1 cellular context compared by ENCODE assay signal in genomic region chr16:31508706-31509523, GRCh38.
A peak's percentile ranks its signal among the peaks of the same experiment; 100 is the strongest.
TF ChIP-seq lines count a peak whose summit lies in the region.

No MANE protein-coding gene starts in this region.

TF ChIP-seq in HepG2, 621 proteins besides CTCF, POLR2A, EP300 and RAD21 (continues in another document):
- TF ChIP-seq BCL3 (CRISPR knock-in tag; IDR thresholded peaks at IDR 0.05) = no peak
- TF ChIP-seq CBFB (CRISPR knock-in tag; IDR thresholded peaks at IDR 0.05) = no peak
- TF ChIP-seq, protein P1, sequence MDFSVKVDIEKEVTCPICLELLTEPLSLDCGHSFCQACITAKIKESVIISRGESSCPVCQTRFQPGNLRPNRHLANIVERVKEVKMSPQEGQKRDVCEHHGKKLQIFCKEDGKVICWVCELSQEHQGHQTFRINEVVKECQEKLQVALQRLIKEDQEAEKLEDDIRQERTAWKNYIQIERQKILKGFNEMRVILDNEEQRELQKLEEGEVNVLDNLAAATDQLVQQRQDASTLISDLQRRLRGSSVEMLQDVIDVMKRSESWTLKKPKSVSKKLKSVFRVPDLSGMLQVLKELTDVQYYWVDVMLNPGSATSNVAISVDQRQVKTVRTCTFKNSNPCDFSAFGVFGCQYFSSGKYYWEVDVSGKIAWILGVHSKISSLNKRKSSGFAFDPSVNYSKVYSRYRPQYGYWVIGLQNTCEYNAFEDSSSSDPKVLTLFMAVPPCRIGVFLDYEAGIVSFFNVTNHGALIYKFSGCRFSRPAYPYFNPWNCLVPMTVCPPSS (IDR thresholded peaks at IDR 0.05) = no peak
- TF ChIP-seq TEAD3 (CRISPR knock-in tag; optimal IDR thresholded peaks at IDR 0.05; ENCODE audit: borderline replicate concordance) = peak; percentile 14
- TF ChIP-seq MEIS1 (CRISPR knock-in tag; IDR thresholded peaks at IDR 0.05; ENCODE audit: borderline replicate concordance) = no peak
- no peak for TF ChIP-seq ZEB1 (IDR thresholded peaks at IDR 0.05; ENCODE audit: insufficient replicate concordance, low read depth)
- TF ChIP-seq MED13 (CRISPR knock-in tag; IDR thresholded peaks at IDR 0.05) = no peak
- no peak for TF ChIP-seq MTA1 (CRISPR knock-in tag; IDR thresholded peaks at IDR 0.05; ENCODE audit: borderline replicate concordance)
- TF ChIP-seq MED1 (CRISPR knock-in tag; IDR thresholded peaks at IDR 0.05) = no peak
- TF ChIP-seq SOX6 (IDR thresholded peaks at IDR 0.05) = no peak
- TF ChIP-seq SOX6 (CRISPR knock-in tag; IDR thresholded peaks at IDR 0.05) = no peak
- TF ChIP-seq DNMT1 (CRISPR knock-in tag; IDR thresholded peaks at IDR 0.05) = no peak
- TF ChIP-seq, protein P2, sequence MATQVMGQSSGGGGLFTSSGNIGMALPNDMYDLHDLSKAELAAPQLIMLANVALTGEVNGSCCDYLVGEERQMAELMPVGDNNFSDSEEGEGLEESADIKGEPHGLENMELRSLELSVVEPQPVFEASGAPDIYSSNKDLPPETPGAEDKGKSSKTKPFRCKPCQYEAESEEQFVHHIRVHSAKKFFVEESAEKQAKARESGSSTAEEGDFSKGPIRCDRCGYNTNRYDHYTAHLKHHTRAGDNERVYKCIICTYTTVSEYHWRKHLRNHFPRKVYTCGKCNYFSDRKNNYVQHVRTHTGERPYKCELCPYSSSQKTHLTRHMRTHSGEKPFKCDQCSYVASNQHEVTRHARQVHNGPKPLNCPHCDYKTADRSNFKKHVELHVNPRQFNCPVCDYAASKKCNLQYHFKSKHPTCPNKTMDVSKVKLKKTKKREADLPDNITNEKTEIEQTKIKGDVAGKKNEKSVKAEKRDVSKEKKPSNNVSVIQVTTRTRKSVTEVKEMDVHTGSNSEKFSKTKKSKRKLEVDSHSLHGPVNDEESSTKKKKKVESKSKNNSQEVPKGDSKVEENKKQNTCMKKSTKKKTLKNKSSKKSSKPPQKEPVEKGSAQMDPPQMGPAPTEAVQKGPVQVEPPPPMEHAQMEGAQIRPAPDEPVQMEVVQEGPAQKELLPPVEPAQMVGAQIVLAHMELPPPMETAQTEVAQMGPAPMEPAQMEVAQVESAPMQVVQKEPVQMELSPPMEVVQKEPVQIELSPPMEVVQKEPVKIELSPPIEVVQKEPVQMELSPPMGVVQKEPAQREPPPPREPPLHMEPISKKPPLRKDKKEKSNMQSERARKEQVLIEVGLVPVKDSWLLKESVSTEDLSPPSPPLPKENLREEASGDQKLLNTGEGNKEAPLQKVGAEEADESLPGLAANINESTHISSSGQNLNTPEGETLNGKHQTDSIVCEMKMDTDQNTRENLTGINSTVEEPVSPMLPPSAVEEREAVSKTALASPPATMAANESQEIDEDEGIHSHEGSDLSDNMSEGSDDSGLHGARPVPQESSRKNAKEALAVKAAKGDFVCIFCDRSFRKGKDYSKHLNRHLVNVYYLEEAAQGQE (IDR thresholded peaks at IDR 0.05; ENCODE audit: borderline replicate concordance in 1 of 2, low read depth in 1 of 2, low read length in 2 of 2) = no peak
- TF ChIP-seq NFKB2 (CRISPR knock-in tag; IDR thresholded peaks at IDR 0.05; ENCODE audit: borderline replicate concordance) = no peak
- TF ChIP-seq, protein P3, sequence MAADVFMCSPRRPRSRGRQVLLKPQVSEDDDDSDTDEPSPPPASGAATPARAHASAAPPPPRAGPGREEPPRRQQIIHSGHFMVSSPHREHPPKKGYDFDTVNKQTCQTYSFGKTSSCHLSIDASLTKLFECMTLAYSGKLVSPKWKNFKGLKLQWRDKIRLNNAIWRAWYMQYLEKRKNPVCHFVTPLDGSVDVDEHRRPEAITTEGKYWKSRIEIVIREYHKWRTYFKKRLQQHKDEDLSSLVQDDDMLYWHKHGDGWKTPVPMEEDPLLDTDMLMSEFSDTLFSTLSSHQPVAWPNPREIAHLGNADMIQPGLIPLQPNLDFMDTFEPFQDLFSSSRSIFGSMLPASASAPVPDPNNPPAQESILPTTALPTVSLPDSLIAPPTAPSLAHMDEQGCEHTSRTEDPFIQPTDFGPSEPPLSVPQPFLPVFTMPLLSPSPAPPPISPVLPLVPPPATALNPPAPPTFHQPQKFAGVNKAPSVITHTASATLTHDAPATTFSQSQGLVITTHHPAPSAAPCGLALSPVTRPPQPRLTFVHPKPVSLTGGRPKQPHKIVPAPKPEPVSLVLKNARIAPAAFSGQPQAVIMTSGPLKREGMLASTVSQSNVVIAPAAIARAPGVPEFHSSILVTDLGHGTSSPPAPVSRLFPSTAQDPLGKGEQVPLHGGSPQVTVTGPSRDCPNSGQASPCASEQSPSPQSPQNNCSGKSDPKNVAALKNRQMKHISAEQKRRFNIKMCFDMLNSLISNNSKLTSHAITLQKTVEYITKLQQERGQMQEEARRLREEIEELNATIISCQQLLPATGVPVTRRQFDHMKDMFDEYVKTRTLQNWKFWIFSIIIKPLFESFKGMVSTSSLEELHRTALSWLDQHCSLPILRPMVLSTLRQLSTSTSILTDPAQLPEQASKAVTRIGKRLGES (CRISPR knock-in tag; IDR thresholded peaks at IDR 0.05; ENCODE audit: borderline replicate concordance) = no peak
- TF ChIP-seq ZNF558 (CRISPR knock-in tag; IDR thresholded peaks at IDR 0.05; ENCODE audit: borderline replicate concordance) = no peak
- TF ChIP-seq ZNF225 (CRISPR knock-in tag; IDR thresholded peaks at IDR 0.05) = no peak
- TF ChIP-seq, protein P4, sequence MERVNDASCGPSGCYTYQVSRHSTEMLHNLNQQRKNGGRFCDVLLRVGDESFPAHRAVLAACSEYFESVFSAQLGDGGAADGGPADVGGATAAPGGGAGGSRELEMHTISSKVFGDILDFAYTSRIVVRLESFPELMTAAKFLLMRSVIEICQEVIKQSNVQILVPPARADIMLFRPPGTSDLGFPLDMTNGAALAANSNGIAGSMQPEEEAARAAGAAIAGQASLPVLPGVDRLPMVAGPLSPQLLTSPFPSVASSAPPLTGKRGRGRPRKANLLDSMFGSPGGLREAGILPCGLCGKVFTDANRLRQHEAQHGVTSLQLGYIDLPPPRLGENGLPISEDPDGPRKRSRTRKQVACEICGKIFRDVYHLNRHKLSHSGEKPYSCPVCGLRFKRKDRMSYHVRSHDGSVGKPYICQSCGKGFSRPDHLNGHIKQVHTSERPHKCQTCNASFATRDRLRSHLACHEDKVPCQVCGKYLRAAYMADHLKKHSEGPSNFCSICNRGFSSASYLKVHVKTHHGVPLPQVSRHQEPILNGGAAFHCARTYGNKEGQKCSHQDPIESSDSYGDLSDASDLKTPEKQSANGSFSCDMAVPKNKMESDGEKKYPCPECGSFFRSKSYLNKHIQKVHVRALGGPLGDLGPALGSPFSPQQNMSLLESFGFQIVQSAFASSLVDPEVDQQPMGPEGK (CRISPR knock-in tag; IDR thresholded peaks at IDR 0.05) = peak; percentile 31; the same call in 1 of the 2 replicates
- TF ChIP-seq, protein P5, sequence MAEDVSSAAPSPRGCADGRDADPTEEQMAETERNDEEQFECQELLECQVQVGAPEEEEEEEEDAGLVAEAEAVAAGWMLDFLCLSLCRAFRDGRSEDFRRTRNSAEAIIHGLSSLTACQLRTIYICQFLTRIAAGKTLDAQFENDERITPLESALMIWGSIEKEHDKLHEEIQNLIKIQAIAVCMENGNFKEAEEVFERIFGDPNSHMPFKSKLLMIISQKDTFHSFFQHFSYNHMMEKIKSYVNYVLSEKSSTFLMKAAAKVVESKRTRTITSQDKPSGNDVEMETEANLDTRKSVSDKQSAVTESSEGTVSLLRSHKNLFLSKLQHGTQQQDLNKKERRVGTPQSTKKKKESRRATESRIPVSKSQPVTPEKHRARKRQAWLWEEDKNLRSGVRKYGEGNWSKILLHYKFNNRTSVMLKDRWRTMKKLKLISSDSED (CRISPR knock-in tag; IDR thresholded peaks at IDR 0.05) = peak; percentile 49; the same call in 1 of the 2 replicates
- TF ChIP-seq FIP1L1 (IDR thresholded peaks at IDR 0.05; ENCODE audit: borderline replicate concordance, insufficient read depth, low read depth, low read length) = no peak
- TF ChIP-seq NCOA1 (CRISPR knock-in tag; IDR thresholded peaks at IDR 0.05) = no peak
- peak; percentile 36; the same call in 1 of the 2 replicates for TF ChIP-seq PAX8 (CRISPR knock-in tag; IDR thresholded peaks at IDR 0.05; ENCODE audit: borderline replicate concordance)
- TF ChIP-seq ZNF143 (CRISPR knock-in tag; IDR thresholded peaks at IDR 0.05) = no peak
- no peak for TF ChIP-seq ZHX1 (CRISPR knock-in tag; IDR thresholded peaks at IDR 0.05; ENCODE audit: low read depth)
- no peak for TF ChIP-seq SMAD1 (CRISPR knock-in tag; IDR thresholded peaks at IDR 0.05; ENCODE audit: borderline replicate concordance, low read depth)
- TF ChIP-seq KMT2B (CRISPR knock-in tag; IDR thresholded peaks at IDR 0.05) = no peak
- TF ChIP-seq KAT2B (IDR thresholded peaks at IDR 0.05; ENCODE audit: borderline replicate concordance, low read depth, low read length) = no peak
- TF ChIP-seq ZNF770 (CRISPR knock-in tag; IDR thresholded peaks at IDR 0.05) = no peak
- TF ChIP-seq ZNF775 (CRISPR knock-in tag; IDR thresholded peaks at IDR 0.05; ENCODE audit: borderline replicate concordance) = 0 out of 2 replicates have a peak, but pooled peaks have one; percentile 8
- 0 out of 2 replicates have a peak, but pooled peaks have one; percentile 24 for TF ChIP-seq MBD4 (IDR thresholded peaks at IDR 0.05; ENCODE audit: borderline replicate concordance, low read length)
- TF ChIP-seq ZNF747 (CRISPR knock-in tag; IDR thresholded peaks at IDR 0.05; ENCODE audit: borderline replicate concordance) = no peak; the same call in 1 of the 2 replicates
- no peak for TF ChIP-seq ZNF556 (CRISPR knock-in tag; IDR thresholded peaks at IDR 0.05; ENCODE audit: borderline replicate concordance)
- no peak for TF ChIP-seq NR1H2 (CRISPR knock-in tag; IDR thresholded peaks at IDR 0.05; ENCODE audit: borderline replicate concordance, low read depth)
- TF ChIP-seq, protein P6, sequence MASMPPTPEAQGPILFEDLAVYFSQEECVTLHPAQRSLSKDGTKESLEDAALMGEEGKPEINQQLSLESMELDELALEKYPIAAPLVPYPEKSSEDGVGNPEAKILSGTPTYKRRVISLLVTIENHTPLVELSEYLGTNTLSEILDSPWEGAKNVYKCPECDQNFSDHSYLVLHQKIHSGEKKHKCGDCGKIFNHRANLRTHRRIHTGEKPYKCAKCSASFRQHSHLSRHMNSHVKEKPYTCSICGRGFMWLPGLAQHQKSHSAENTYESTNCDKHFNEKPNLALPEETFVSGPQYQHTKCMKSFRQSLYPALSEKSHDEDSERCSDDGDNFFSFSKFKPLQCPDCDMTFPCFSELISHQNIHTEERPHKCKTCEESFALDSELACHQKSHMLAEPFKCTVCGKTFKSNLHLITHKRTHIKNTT (CRISPR knock-in tag; IDR thresholded peaks at IDR 0.05) = peak; percentile 75; the same call in 1 of the 2 replicates
- peak; percentile 84 for TF ChIP-seq ZKSCAN1 (IDR thresholded peaks at IDR 0.05; ENCODE audit: low read length)
- no peak for TF ChIP-seq ZNF570 (CRISPR knock-in tag; IDR thresholded peaks at IDR 0.05; ENCODE audit: borderline replicate concordance)
- TF ChIP-seq ZNF772 (CRISPR knock-in tag; IDR thresholded peaks at IDR 0.05) = no peak
- no peak for TF ChIP-seq CHCHD3 (CRISPR knock-in tag; IDR thresholded peaks at IDR 0.05)
- no peak for TF ChIP-seq SUZ12 (IDR thresholded peaks at IDR 0.05; ENCODE audit: low read depth, low read length)
- no peak; the same call in 1 of the 2 replicates for TF ChIP-seq PPARG (CRISPR knock-in tag; conservative IDR thresholded peaks at IDR 0.05)
- TF ChIP-seq HMG20A (CRISPR knock-in tag; IDR thresholded peaks at IDR 0.05; ENCODE audit: borderline replicate concordance) = no peak
- TF ChIP-seq SMAD9 (CRISPR knock-in tag; IDR thresholded peaks at IDR 0.05) = no peak
- no peak for TF ChIP-seq NFIC (IDR thresholded peaks at IDR 0.05; ENCODE audit: low read length)
- TF ChIP-seq ZNF460 (CRISPR knock-in tag; IDR thresholded peaks at IDR 0.05; ENCODE audit: borderline replicate concordance) = no peak
- TF ChIP-seq SRF (IDR thresholded peaks at IDR 0.05; ENCODE audit: low read depth, low read length) = no peak
- TF ChIP-seq TOE1 (CRISPR knock-in tag; IDR thresholded peaks at IDR 0.05) = 0 out of 2 replicates have a peak, but pooled peaks have one; percentile 27
